In the genomic region with DNA sequence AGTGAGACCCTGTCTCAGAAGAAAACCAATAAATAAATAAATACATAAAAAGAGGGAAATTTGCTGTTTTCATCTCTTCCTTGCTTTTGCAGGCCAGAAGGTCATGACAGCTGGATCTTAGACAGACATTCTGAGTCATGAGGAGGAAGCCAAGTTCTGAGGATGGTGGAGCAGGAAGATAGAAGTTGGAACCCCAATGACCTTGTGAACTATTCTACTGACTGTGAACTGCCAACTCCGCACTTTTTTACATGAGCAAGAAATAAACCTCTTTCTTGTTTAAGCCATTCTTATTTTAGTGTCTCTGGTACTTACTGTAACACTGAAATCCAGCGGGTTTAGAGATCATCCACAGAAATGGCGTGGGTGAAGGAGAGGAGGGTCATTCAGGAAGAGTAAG, we compare ENCODE assay signal across 2 cellular contexts.
TF ChIP-seq lines count a peak whose summit lies in the region.

No MANE protein-coding gene starts in this region.

TF ChIP-seq in A549, 52 proteins besides CTCF, POLR2A, EP300 and RAD21:
- no peak for TF ChIP-seq CHD2 (IDR thresholded peaks at IDR 0.05; ENCODE audit: low read length, partially characterized antibody)
- TF ChIP-seq FOSB (CRISPR knock-in tag; IDR thresholded peaks at IDR 0.05), result no peak
- peak; percentile 21 for TF ChIP-seq MAFK (IDR thresholded peaks at IDR 0.05; ENCODE audit: partially characterized antibody)
- no peak for TF ChIP-seq NFE2L2 (conservative IDR thresholded peaks at IDR 0.05; ENCODE audit: low read length)
- no peak for TF ChIP-seq TP53 (CRISPR knock-in tag; IDR thresholded peaks at IDR 0.05)
TF ChIP-seq in A549: peak in this region for 1.

TF ChIP-seq in K562, 482 proteins besides CTCF, POLR2A, EP300 and RAD21:
- TF ChIP-seq CAMTA2 (CRISPR knock-in tag; conservative IDR thresholded peaks at IDR 0.05), result no peak
- no peak for TF ChIP-seq ZNF77 (CRISPR knock-in tag; IDR thresholded peaks at IDR 0.05)
- TF ChIP-seq ZNF766 (CRISPR knock-in tag; conservative IDR thresholded peaks at IDR 0.05), result peak; percentile 70
- 0 out of 2 replicates have a peak, but pooled peaks have one; percentile 7 for TF ChIP-seq CBFA2T3 (IDR thresholded peaks at IDR 0.05)
- TF ChIP-seq ZNF316 (IDR thresholded peaks at IDR 0.05), result peak; percentile 77
- TF ChIP-seq MAFK (IDR thresholded peaks at IDR 0.05; ENCODE audit: low read length), result peak; percentile 30; the same call in 1 of the 2 replicates
- no peak for TF ChIP-seq THRAP3 (IDR thresholded peaks at IDR 0.05; ENCODE audit: borderline replicate concordance)
- peak; percentile 60 for TF ChIP-seq C11orf30 (IDR thresholded peaks at IDR 0.05; ENCODE audit: low read depth)
- TF ChIP-seq MAFF (IDR thresholded peaks at IDR 0.05; ENCODE audit: low read length), result peak; percentile 8; the same call in 1 of the 2 replicates
- TF ChIP-seq MAFG (tag; conservative IDR thresholded peaks at IDR 0.05), result peak; percentile 53
- TF ChIP-seq JUND (IDR thresholded peaks at IDR 0.05; ENCODE audit: borderline replicate concordance, low read depth, low read length), result peak; percentile 7; the same call in 1 of the 2 replicates
- no peak for TF ChIP-seq JUND (tag; IDR thresholded peaks at IDR 0.05; ENCODE audit: borderline replicate concordance, low read depth, low read length)
